1 cellular context compared by ENCODE assay signal in the genomic region with DNA sequence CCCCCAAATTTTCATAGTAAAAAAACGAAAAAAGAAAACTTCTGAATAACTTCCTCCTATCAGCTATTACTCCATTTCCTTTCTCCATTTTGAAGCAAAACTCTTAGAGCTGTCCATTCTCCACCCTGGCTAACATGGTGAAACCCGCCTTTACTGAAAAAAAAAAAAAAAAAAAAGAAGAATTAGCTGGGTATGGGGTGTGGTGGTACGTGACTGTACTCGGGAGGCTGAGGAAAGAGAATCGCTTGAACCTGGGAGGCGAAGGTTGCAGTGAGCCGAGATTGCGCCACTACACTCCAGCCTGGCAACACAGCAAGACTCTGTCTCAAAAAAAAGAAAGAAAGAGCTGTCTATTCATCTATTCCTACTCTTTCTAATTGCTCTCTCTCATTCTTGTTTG.
TF ChIP-seq lines count a peak whose summit lies in the region.

No MANE protein-coding gene starts in this region.

TF ChIP-seq in HepG2, 621 proteins besides CTCF, POLR2A, EP300 and RAD21:
- TF ChIP-seq, protein P1, sequence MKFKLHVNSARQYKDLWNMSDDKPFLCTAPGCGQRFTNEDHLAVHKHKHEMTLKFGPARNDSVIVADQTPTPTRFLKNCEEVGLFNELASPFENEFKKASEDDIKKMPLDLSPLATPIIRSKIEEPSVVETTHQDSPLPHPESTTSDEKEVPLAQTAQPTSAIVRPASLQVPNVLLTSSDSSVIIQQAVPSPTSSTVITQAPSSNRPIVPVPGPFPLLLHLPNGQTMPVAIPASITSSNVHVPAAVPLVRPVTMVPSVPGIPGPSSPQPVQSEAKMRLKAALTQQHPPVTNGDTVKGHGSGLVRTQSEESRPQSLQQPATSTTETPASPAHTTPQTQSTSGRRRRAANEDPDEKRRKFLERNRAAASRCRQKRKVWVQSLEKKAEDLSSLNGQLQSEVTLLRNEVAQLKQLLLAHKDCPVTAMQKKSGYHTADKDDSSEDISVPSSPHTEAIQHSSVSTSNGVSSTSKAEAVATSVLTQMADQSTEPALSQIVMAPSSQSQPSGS (CRISPR knock-in tag; IDR thresholded peaks at IDR 0.05): no peak
- TF ChIP-seq ZKSCAN1 (IDR thresholded peaks at IDR 0.05; ENCODE audit: low read length): no peak
- no peak for TF ChIP-seq KLF12 (CRISPR knock-in tag; IDR thresholded peaks at IDR 0.05; ENCODE audit: borderline replicate concordance)
- no peak for TF ChIP-seq ZNF335 (CRISPR knock-in tag; IDR thresholded peaks at IDR 0.05)
- no peak for TF ChIP-seq RFXANK (CRISPR knock-in tag; IDR thresholded peaks at IDR 0.05)
